Comparison of ENCODE assay signal across 7 cellular contexts in genomic region chr3:131361066-131361463, GRCh38. TPM values are rescaled to one million over a fixed set of nuclear protein-coding genes. Genes with fewer than 3 reads are reported as not detected.
DNase-seq lines count a peak whose midpoint lies in the region; ATAC-seq and TF ChIP-seq lines count a peak whose summit lies in the region.
"Not testable (repeated sequence)": the region's sequence is repeated elsewhere in the genome, so short reads cannot be mapped to it uniquely, and the experiment has no call there.

No MANE protein-coding gene starts in this region.

- H3K36me3 Mint-ChIP-seq in activated T-helper 2 cell treated with anti-CD3 and anti-CD28 coated beads, Interferon-gamma antibody, Interleukin-2, Interleukin-4, amounts not matched to agents 10 μg/mL and 5 μg/mL and 100 μg/mL, durations not matched to agents 14 hours and 24 hours and 36 hours (ENCODE audit: low read depth); effector memory CD8-positive, alpha-beta T cell (ENCODE audit: insufficient read depth); naive thymus-derived CD8-positive, alpha-beta T cell: not testable (repeated sequence)

- H3K27me3 ChIP-seq in iPS-15b (ENCODE audit: control insufficient read depth, insufficient read depth, low read length): not testable (repeated sequence)
- peaks cover 0 to 28% (median 10%) of the 10 kb centered on the region in 7 donors for H3K27me3 ChIP-seq in spleen (replicated peaks in 1 of 7)

- peak overlapping the region; percentile 0 for H3K4me3 Mint-ChIP-seq in activated T-helper 2 cell treated with anti-CD3 and anti-CD28 coated beads, Interferon-gamma antibody, Interleukin-2, Interleukin-4, amounts not matched to agents 10 μg/mL and 5 μg/mL and 100 μg/mL, durations not matched to agents 14 hours and 24 hours and 36 hours (ENCODE audit: low read depth)
- peak overlapping the region in 1 of 2 donors; percentile 78 for H3K4me3 Mint-ChIP-seq in effector memory CD8-positive, alpha-beta T cell
- peak overlapping the region in 7 of 10 donors; percentile 26 to 77 (median 64) for H3K4me3 Mint-ChIP-seq in naive thymus-derived CD8-positive, alpha-beta T cell

- H3K4me1 Mint-ChIP-seq in activated T-helper 2 cell treated with anti-CD3 and anti-CD28 coated beads, Interferon-gamma antibody, Interleukin-2, Interleukin-4, amounts not matched to agents 10 μg/mL and 5 μg/mL and 100 μg/mL, durations not matched to agents 14 hours and 24 hours and 36 hours (ENCODE audit: low read depth): peaks cover 15% of the 10 kb centered on the region
- H3K4me1 Mint-ChIP-seq in effector memory CD8-positive, alpha-beta T cell (ENCODE audit: low read depth in 2 of 2): peaks cover 9 to 12% of the 10 kb centered on the region in 2 donors
- H3K4me1 Mint-ChIP-seq in naive thymus-derived CD8-positive, alpha-beta T cell: peaks cover 8 to 19% (median 12%) of the 10 kb centered on the region in 4 donors

- ATAC-seq in HG03066 (IDR thresholded peaks at IDR 0.05; ENCODE audit: low read depth, unreplicated experiment): peak; percentile 2
- ATAC-seq in effector memory CD8-positive, alpha-beta T cell (replicated peaks): peak; percentile 43
- not testable (repeated sequence) for ATAC-seq in naive thymus-derived CD8-positive, alpha-beta T cell

- WGBS in spleen, 5 donors: 33 to 74% (median 46%) methylated on average over 7 of the region's 7 CpGs

- intact Hi-C loops in activated T-helper 2 cell treated with anti-CD3 and anti-CD28 coated beads, Interferon-gamma antibody, Interleukin-2, Interleukin-4, amounts not matched to agents 10 μg/mL and 5 μg/mL and 100 μg/mL, durations not matched to agents 14 hours and 24 hours and 36 hours (cut with micrococcal nuclease): loop anchor here (1.0 kb wide), 2 partner anchors 20 to 25 kb away; partner anchors contain the start of gene NUDT16
- intact Hi-C loops in spleen (cut with DNase I; ENCODE audit: low total_unique reads): not testable (repeated sequence)

- H3K4me3 ChIP-seq in iPS-15b (ENCODE audit: low read depth, low read length) (peak overlapping the region; percentile 59), spleen (peak overlapping the region in 5 of 8 donors; percentile 44 to 76 (median 47))

- H3K9me3 ChIP-seq in iPS-15b (ENCODE audit: control insufficient read depth, insufficient read depth, low read length); spleen: not testable (repeated sequence)

- not testable (repeated sequence) for H3K9me3 Mint-ChIP-seq in activated T-helper 2 cell treated with anti-CD3 and anti-CD28 coated beads, Interferon-gamma antibody, Interleukin-2, Interleukin-4, amounts not matched to agents 10 μg/mL and 5 μg/mL and 100 μg/mL, durations not matched to agents 14 hours and 24 hours and 36 hours; effector memory CD8-positive, alpha-beta T cell
- H3K9me3 Mint-ChIP-seq in naive thymus-derived CD8-positive, alpha-beta T cell: peaks cover 0 to 16% (median 4%) of the 10 kb centered on the region in 9 donors

- H3K4me1 ChIP-seq in iPS-15b (ENCODE audit: control insufficient read depth, insufficient read depth, low read length): not testable (repeated sequence)
- H3K4me1 ChIP-seq in spleen: peaks cover 0 to 21% (median 13%) of the 10 kb centered on the region in 6 donors

- POLR2A ChIA-PET in naive thymus-derived CD8-positive, alpha-beta T cell (lab: Charles Lee): not testable (repeated sequence)

- not testable (repeated sequence) for TF ChIP-seq CTCF in spleen (IDR thresholded peaks at IDR 0.05 in 8 of 11, conservative IDR thresholded peaks at IDR 0.05 in 3 of 11)

- H3K9ac ChIP-seq in iPS-15b (ENCODE audit: low read depth, low read length): not testable (repeated sequence)

- peak overlapping the region; percentile 64 to 89 (median 78) for H3K27ac ChIP-seq in spleen

- not testable (repeated sequence) for H3K27ac Mint-ChIP-seq in activated T-helper 2 cell treated with anti-CD3 and anti-CD28 coated beads, Interferon-gamma antibody, Interleukin-2, Interleukin-4, amounts not matched to agents 10 μg/mL and 5 μg/mL and 100 μg/mL, durations not matched to agents 14 hours and 24 hours and 36 hours; naive thymus-derived CD8-positive, alpha-beta T cell
- peak overlapping the region in 1 of 2 donors; percentile 11 for H3K27ac Mint-ChIP-seq in effector memory CD8-positive, alpha-beta T cell

- H3K27me3 Mint-ChIP-seq in activated T-helper 2 cell treated with anti-CD3 and anti-CD28 coated beads, Interferon-gamma antibody, Interleukin-2, Interleukin-4, amounts not matched to agents 10 μg/mL and 5 μg/mL and 100 μg/mL, durations not matched to agents 14 hours and 24 hours and 36 hours (ENCODE audit: low read depth): peaks cover 20% of the 10 kb centered on the region
- peaks cover 53 to 63% of the 10 kb centered on the region in 2 donors for H3K27me3 Mint-ChIP-seq in effector memory CD8-positive, alpha-beta T cell
- peaks cover 31 to 72% (median 47%) of the 10 kb centered on the region in 5 donors for H3K27me3 Mint-ChIP-seq in naive thymus-derived CD8-positive, alpha-beta T cell

- not testable (repeated sequence) for H3K36me3 ChIP-seq in iPS-15b (ENCODE audit: control insufficient read depth, insufficient read depth, low read length)
- H3K36me3 ChIP-seq in spleen: peaks cover 0 to 11% (median 0%) of the 10 kb centered on the region in 6 donors

- peak; percentile 74 for DNase-seq in RKO (ENCODE audit: low spot score)
- not testable (repeated sequence) for DNase-seq in activated T-helper 2 cell treated with anti-CD3 and anti-CD28 coated beads, Interferon-gamma antibody, Interleukin-2, Interleukin-4, amounts not matched to agents 10 μg/mL and 5 μg/mL and 100 μg/mL, durations not matched to agents 14 hours and 24 hours and 36 hours (ENCODE audit: low spot score); effector memory CD8-positive, alpha-beta T cell; naive thymus-derived CD8-positive, alpha-beta T cell; spleen

- not testable (repeated sequence) for TF ChIP-seq POLR2A in spleen (IDR thresholded peaks at IDR 0.05)

RNA-seq across cellular contexts. Expression of gene NUDT16, which starts 20.5 kb away (rescaled TPM):
- total RNA-seq in activated T-helper 2 cell treated with anti-CD3 and anti-CD28 coated beads, Interferon-gamma antibody, Interleukin-2, Interleukin-4, amounts not matched to agents 10 μg/mL and 5 μg/mL and 100 μg/mL, durations not matched to agents 14 hours and 24 hours and 36 hours: 10.2 TPM in 2 replicates
- 10 to 100 TPM; 14.5 to 16.1 TPM for total RNA-seq in naive thymus-derived CD8-positive, alpha-beta T cell
- polyA plus RNA-seq in naive thymus-derived CD8-positive, alpha-beta T cell: 1 to 10 TPM; 2.4 to 3.8 (median 2.9) TPM
- 10 to 100 TPM; 16.9 to 64.5 (median 38.1) TPM for total RNA-seq in spleen
- 10 to 100 TPM; 13.2 to 20.2 (median 15.3) TPM for polyA plus RNA-seq in spleen
